In the genomic region with DNA sequence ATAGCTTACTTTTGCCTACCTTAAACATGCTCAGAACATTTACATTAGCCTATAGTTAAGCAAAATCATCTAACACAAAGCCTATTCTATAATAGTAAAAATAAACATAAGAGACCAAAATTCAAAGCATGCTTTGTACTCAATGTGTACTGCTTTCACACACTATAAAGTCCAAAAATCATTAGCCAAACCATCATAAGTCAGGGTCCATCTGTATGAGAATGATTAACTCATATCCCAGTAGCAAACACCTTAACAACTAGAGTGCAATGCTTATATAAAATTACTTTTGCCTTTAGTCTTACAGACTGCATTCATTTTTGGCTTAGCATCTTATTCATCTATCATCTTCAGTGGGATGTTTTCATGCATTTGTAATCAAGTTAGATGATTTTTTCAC, we compare ENCODE assay signal across 6 cellular contexts. TPM values are rescaled to one million over a fixed set of nuclear protein-coding genes. Genes with fewer than 3 reads are reported as not detected.
"Had no signal": no experiment of that assay in that cellular context is flagged by ENCODE, and none has a peak within 500 bp of the region (broad histone marks: within the 10 kb centered on the region; RNA-seq: fewer than 3 reads in every experiment).

No MANE protein-coding gene starts in this region.

- H2AFZ ChIP-seq: GM23338 had no signal

- H3K27ac ChIP-seq: HL-60 had no signal

- ATAC-seq: GM23338, K562 had no signal

- DNase-seq: H9, HCEC 1CT, IMR-90 had no signal

- H3K4me3 ChIP-seq: GM23338, K562 had no signal

- H3K4me2 ChIP-seq: GM23338 had no signal

RNA-seq across cellular contexts. Expression of gene VWC2, which starts 49.4 kb away (rescaled TPM):
- total RNA-seq: IMR-90, K562 had no signal
- polyA plus RNA-seq: IMR-90, K562 had no signal
